Comparison of ENCODE assay signal across 22 cellular contexts in genomic region chr1:221138516-221138915, GRCh38.
DNase-seq lines count a peak whose midpoint lies in the region; ATAC-seq, FAIRE-seq and TF ChIP-seq lines count a peak whose summit lies in the region.
"Had no signal": no experiment of that assay in that cellular context is flagged by ENCODE, and none has a peak within 500 bp of the region (broad histone marks: within the 10 kb centered on the region; RNA-seq: fewer than 3 reads in every experiment).

No MANE protein-coding gene starts in this region.

- no peaks in the 10 kb centered on the region for H3K4me1 ChIP-seq in A549
- no peaks in the 10 kb centered on the region for H3K4me1 ChIP-seq in A673 (ENCODE audit: insufficient read depth, low read length, poor library complexity, severe bottlenecking)
- H3K4me1 ChIP-seq in GM12878 (ENCODE audit: control insufficient read depth, insufficient read depth, low read length), result no peaks in the 10 kb centered on the region
- no peaks in the 10 kb centered on the region for H3K4me1 ChIP-seq in CD8-positive, alpha-beta T cell (ENCODE audit: insufficient read depth, low read length)
- H3K4me1 ChIP-seq: BE2C, Caco-2 had no signal

- no peak overlapping the region for H3K9ac ChIP-seq in GM12878 (ENCODE audit: control insufficient read depth, insufficient read depth, low read length)
- H3K9ac ChIP-seq: BLaER1 treated with 17β-estradiol and CSF1 and Interleukin-3, amounts not matched to agents 10 nM and 100 nM had no signal

- DNase-seq in A549 (ENCODE audit: low read depth in 1 of 2, low spot score in 1 of 2), result no peak
- DNase-seq in A673 (ENCODE audit: low spot score), result peak; percentile 1
- peak; percentile 6 for DNase-seq in NCI-H69 (lab: John Stamatoyannopoulos, UW)
- DNase-seq in GM12878 (ENCODE audit: low read depth, low spot score), result no peak
- DNase-seq in CD8-positive, alpha-beta T cell, result no peak
- no peak for DNase-seq in occipital lobe (lab: John Stamatoyannopoulos, UW)
- no peak for DNase-seq in CD1c-positive myeloid dendritic cell (ENCODE audit: extremely low spot score)
- DNase-seq: ACHN; AML-193; BE2C; Caco-2; CD4-positive, alpha-beta memory T cell; DMS153; DND-41; H9; HFFc6 had no signal

- H3K4me1 Mint-ChIP-seq in CD8-positive, alpha-beta T cell (ENCODE audit: low read depth), result no peaks in the 10 kb centered on the region
- H3K4me1 Mint-ChIP-seq: CD4-positive, alpha-beta memory T cell; GM23338 had no signal

- in situ Hi-C loops in GM12878 (cut with MboI), result no loop called here

- no peaks in the 10 kb centered on the region for H4K20me1 ChIP-seq in GM12878 (ENCODE audit: control insufficient read depth, insufficient read depth)
- H4K20me1 ChIP-seq: BLaER1 treated with 17β-estradiol and CSF1 and Interleukin-3, amounts not matched to agents 10 nM and 100 nM had no signal

- RAD21 ChIA-PET in GM12878 (lab: Charles Lee; ENCODE audit: unreplicated experiment), result interaction anchor here (1.3 kb wide), 1 partner anchor 103 kb away, joined by 3 read pairs; no protein-coding TSS in a partner anchor

- SMC1A ChIA-PET in GM12878 (lab: Charles Lee; ENCODE audit: uncharacterized antibody, unreplicated experiment), result interaction anchor here (0.9 kb wide), 1 partner anchor 10 kb away, joined by 3 read pairs; no protein-coding TSS in a partner anchor

- H3K27me3 ChIP-seq in A673 (replicated peaks; ENCODE audit: insufficient read depth, low read depth, low read length, poor library complexity), result no peaks in the 10 kb centered on the region
- no peaks in the 10 kb centered on the region for H3K27me3 ChIP-seq in GM12878 (replicated peaks in 1 of 2; ENCODE audit: control insufficient read depth in 2 of 2, insufficient read depth in 2 of 2, low read length in 1 of 2)
- no peaks in the 10 kb centered on the region for H3K27me3 ChIP-seq in CD8-positive, alpha-beta T cell (ENCODE audit: insufficient read depth, low read length)
- H3K27me3 ChIP-seq: BE2C; BLaER1 treated with 17β-estradiol and CSF1 and Interleukin-3, amounts not matched to agents 10 nM and 100 nM had no signal

- TF ChIP-seq RAD21 in A549 (conservative IDR thresholded peaks at IDR 0.05 in 1 of 2, IDR thresholded peaks at IDR 0.05 in 1 of 2) (no peak), GM12878 (IDR thresholded peaks at IDR 0.05; ENCODE audit: insufficient read depth, low read depth, low read length) (no peak)

- H3K36me3 Mint-ChIP-seq in CD8-positive, alpha-beta T cell, result no peaks in the 10 kb centered on the region
- H3K36me3 Mint-ChIP-seq: CD14-positive monocyte; CD4-positive, alpha-beta memory T cell had no signal

- no peaks in the 10 kb centered on the region for H3K79me2 ChIP-seq in GM12878 (ENCODE audit: control insufficient read depth, insufficient read depth, low read length)

- no peak overlapping the region for H3K4me2 ChIP-seq in A549
- H3K4me2 ChIP-seq in GM12878 (ENCODE audit: control insufficient read depth, insufficient read depth), result no peak overlapping the region
- H3K4me2 ChIP-seq: GM23338 had no signal

- H3K9me3 ChIP-seq in A549 (no peaks in the 10 kb centered on the region), A673 (ENCODE audit: low read depth, low read length, poor library complexity, severe bottlenecking) (no peaks in the 10 kb centered on the region), GM12878 (replicated peaks; ENCODE audit: control insufficient read depth, insufficient read depth, low read length) (no peaks in the 10 kb centered on the region; the same call in 2 of the 3 replicates)
- no peaks in the 10 kb centered on the region for H3K9me3 ChIP-seq in CD8-positive, alpha-beta T cell (ENCODE audit: low read length)
- H3K9me3 ChIP-seq: BE2C, Caco-2 had no signal

- CTCF ChIA-PET in A549 (lab: Yijun Ruan, JAX), result no interaction called here
- CTCF ChIA-PET in A673 (lab: Charles Lee), result no interaction called here
- CTCF ChIA-PET in GM12878 (lab: Yijun Ruan, JAX), result no interaction called here
- CTCF ChIA-PET in CD8-positive, alpha-beta T cell (lab: Charles Lee), result no interaction called here

- H3K27ac Mint-ChIP-seq in CD8-positive, alpha-beta T cell, result no peak overlapping the region
- H3K27ac Mint-ChIP-seq: CD14-positive monocyte; CD4-positive, alpha-beta memory T cell; GM23338; H9; HFFc6 had no signal

- H3K4me3 ChIP-seq in A549 (no peak overlapping the region), A673 (ENCODE audit: low read depth, low read length, poor library complexity, severe bottlenecking) (no peak overlapping the region), GM12878 (no peak overlapping the region)
- H3K4me3 ChIP-seq in CD8-positive, alpha-beta T cell (ENCODE audit: low read depth, low read length), result no peak overlapping the region
- H3K4me3 ChIP-seq: BLaER1 treated with 17β-estradiol and CSF1 and Interleukin-3, amounts not matched to agents 10 nM and 100 nM; GM23338 had no signal

- ATAC-seq in A549 (no peak), GM12878 (no peak), HG02763 (IDR thresholded peaks at IDR 0.05; ENCODE audit: unreplicated experiment) (no peak)
- ATAC-seq in CD8-positive, alpha-beta T cell, result no peak
- ATAC-seq: GM23338, HCT116 had no signal

- H2AFZ ChIP-seq in GM12878 (ENCODE audit: control insufficient read depth, low read depth, low read length), result no peak overlapping the region

- no peak for TF ChIP-seq CTCF in A549 (IDR thresholded peaks at IDR 0.05)
- no peak for TF ChIP-seq CTCF in A673 (conservative IDR thresholded peaks at IDR 0.05; ENCODE audit: low read depth, low read length)
- TF ChIP-seq CTCF in GM12878 (IDR thresholded peaks at IDR 0.05 in 2 of 3, conservative IDR thresholded peaks at IDR 0.05 in 1 of 3; ENCODE audit: control insufficient read depth in 2 of 3, extremely low read depth in 1 of 3, insufficient read depth in 1 of 3, low read depth in 3 of 3, low read length in 3 of 3), result no peak
- no peak for TF ChIP-seq CTCF in CD8-positive, alpha-beta T cell (IDR thresholded peaks at IDR 0.05)

- FAIRE-seq in A549 (lab: Jason Lieb, UNC) (peak; percentile 59), GM12878 (lab: Jason Lieb, UNC) (peak; percentile 7)
- FAIRE-seq: G401.6 had no signal

- no peak overlapping the region for H3K4me3 Mint-ChIP-seq in CD8-positive, alpha-beta T cell
- H3K4me3 Mint-ChIP-seq: CD14-positive monocyte; CD4-positive, alpha-beta memory T cell; GM23338; H9; HFFc6 had no signal

- no peaks in the 10 kb centered on the region for H3K9me3 Mint-ChIP-seq in CD8-positive, alpha-beta T cell
- H3K9me3 Mint-ChIP-seq: GM23338, HFFc6 had no signal

- H3K27ac ChIP-seq in A549, result no peak overlapping the region
- no peak overlapping the region for H3K27ac ChIP-seq in A673 (ENCODE audit: low read depth, low read length, poor library complexity, severe bottlenecking)
- H3K27ac ChIP-seq in GM12878 (ENCODE audit: control insufficient read depth, insufficient read depth), result no peak overlapping the region
- no peak overlapping the region for H3K27ac ChIP-seq in CD8-positive, alpha-beta T cell (ENCODE audit: low read depth, low read length)
- H3K27ac ChIP-seq: BLaER1 treated with 17β-estradiol and CSF1 and Interleukin-3, amounts not matched to agents 10 nM and 100 nM had no signal

- intact Hi-C loops in A673 (cut with micrococcal nuclease; ENCODE audit: unreplicated experiment), result no loop called here
- intact Hi-C loops in GM12878 (cut with micrococcal nuclease; ENCODE audit: unreplicated experiment), result no loop called here
- intact Hi-C loops in CD8-positive, alpha-beta T cell (cut with DNase I, micrococcal nuclease), result no loop called here

- H3K36me3 ChIP-seq in A673 (ENCODE audit: insufficient read depth, low read length, poor library complexity, severe bottlenecking) (no peaks in the 10 kb centered on the region), GM12878 (ENCODE audit: control insufficient read depth in 2 of 2, insufficient read depth in 2 of 2, low read length in 1 of 2) (no peaks in the 10 kb centered on the region)
- H3K36me3 ChIP-seq in CD8-positive, alpha-beta T cell (ENCODE audit: insufficient read depth, low read length), result no peaks in the 10 kb centered on the region
- H3K36me3 ChIP-seq: BE2C; BLaER1 treated with 17β-estradiol and CSF1 and Interleukin-3, amounts not matched to agents 10 nM and 100 nM had no signal

- TF ChIP-seq EP300 in A549 (IDR thresholded peaks at IDR 0.05), result no peak
- no peak for TF ChIP-seq EP300 in GM12878 (IDR thresholded peaks at IDR 0.05; ENCODE audit: borderline replicate concordance in 1 of 2, control insufficient read depth in 1 of 2, low read depth in 2 of 2, low read length in 2 of 2)

- POLR2A ChIA-PET in A549 (lab: Yijun Ruan, JAX) (no interaction called here), A673 (lab: Charles Lee; ENCODE audit: low non-redundant PET) (no interaction called here), GM12878 (lab: Charles Lee) (interaction anchor here (0.9 kb wide), 1 partner anchor 10 kb away, joined by 3 read pairs; no protein-coding TSS in a partner anchor)
- POLR2A ChIA-PET in CD8-positive, alpha-beta T cell (lab: Charles Lee), result no interaction called here

- BruUV-seq in A673 (replicated peaks; lab: Mats Ljungman, UMichigan) (no TSS peak), GM12878 (replicated peaks; lab: Mats Ljungman, UMichigan) (no TSS peak)

- H3K27me3 Mint-ChIP-seq in CD8-positive, alpha-beta T cell (ENCODE audit: low read depth), result no peaks in the 10 kb centered on the region

- TF ChIP-seq POLR2A in A549 (IDR thresholded peaks at IDR 0.05; ENCODE audit: low read length) (no peak), GM12878 (IDR thresholded peaks at IDR 0.05; ENCODE audit: low read depth, low read length) (no peak)

TF ChIP-seq in A549, 52 proteins besides CTCF, POLR2A, EP300 and RAD21 (continues in another document):
- TF ChIP-seq, protein P1, sequence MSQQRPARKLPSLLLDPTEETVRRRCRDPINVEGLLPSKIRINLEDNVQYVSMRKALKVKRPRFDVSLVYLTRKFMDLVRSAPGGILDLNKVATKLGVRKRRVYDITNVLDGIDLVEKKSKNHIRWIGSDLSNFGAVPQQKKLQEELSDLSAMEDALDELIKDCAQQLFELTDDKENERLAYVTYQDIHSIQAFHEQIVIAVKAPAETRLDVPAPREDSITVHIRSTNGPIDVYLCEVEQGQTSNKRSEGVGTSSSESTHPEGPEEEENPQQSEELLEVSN (IDR thresholded peaks at IDR 0.05; ENCODE audit: borderline replicate concordance, low read depth), result no peak
- no peak for TF ChIP-seq EHMT2 (IDR thresholded peaks at IDR 0.05; ENCODE audit: low read depth)
- no peak for TF ChIP-seq ZC3H11A (IDR thresholded peaks at IDR 0.05)
- no peak for TF ChIP-seq HDAC2 (IDR thresholded peaks at IDR 0.05)
- TF ChIP-seq FOXS1 (CRISPR knock-in tag; IDR thresholded peaks at IDR 0.05), result no peak

TF ChIP-seq in GM12878, 131 proteins besides CTCF, POLR2A, EP300 and RAD21 (continues in another document):
- TF ChIP-seq STAT1 (conservative IDR thresholded peaks at IDR 0.05), result no peak

Comparison
In these comparisons a context has a peak if more than half of its experiments do, and no peak if none do; other contexts are left out.
1. DNase-seq: peak in A673 (single experiment) and NCI-H69 (single experiment); none in A549 (0 of 2), GM12878 (single experiment), CD8-positive, alpha-beta T cell (0 of 7), occipital lobe (single experiment) and CD1c-positive myeloid dendritic cell (single experiment).